In genomic region chr9:12790026-12790425, GRCh38 we compare ENCODE assay signal across 33 cellular contexts. TPM values are rescaled to one million over a fixed set of nuclear protein-coding genes. Genes with fewer than 3 reads are reported as not detected.
A peak's percentile ranks its signal among the peaks of the same experiment; 100 is the strongest.
DNase-seq lines count a peak whose midpoint lies in the region; ATAC-seq, FAIRE-seq and TF ChIP-seq lines count a peak whose summit lies in the region.
"Had no signal": no experiment of that assay in that cellular context is flagged by ENCODE, and none has a peak within 500 bp of the region (broad histone marks: within the 10 kb centered on the region; RNA-seq: fewer than 3 reads in every experiment).

No MANE protein-coding gene starts in this region.

- TF ChIP-seq RAD21 in A549 (conservative IDR thresholded peaks at IDR 0.05 in 1 of 2, IDR thresholded peaks at IDR 0.05 in 1 of 2): no peak

- H3K4me2 ChIP-seq in A549 (peak overlapping the region; percentile 73), osteoblast (ENCODE audit: insufficient read depth, low read length) (peak overlapping the region; percentile 23)
- H3K4me2 ChIP-seq: BLaER1 treated with 17β-estradiol and CSF1 and Interleukin-3, amounts not matched to agents 10 nM and 100 nM; SK-N-SH had no signal

- TF ChIP-seq EP300 in A549 (IDR thresholded peaks at IDR 0.05): no peak

- H3K9me3 Mint-ChIP-seq in T-cell: peaks cover 5 to 13% (median 11%) of the 10 kb centered on the region in 3 donors

- DNase-seq in A549 (ENCODE audit: low read depth in 1 of 2, low spot score in 1 of 2): no peak
- DNase-seq in HCEC 1CT: peak; percentile 15
- no peak for DNase-seq in coronary artery (ENCODE audit: low spot score)
- no peak for DNase-seq in osteoblast (ENCODE audit: insufficient read length, low spot score, missing footprints)
- DNase-seq in D341Med (ENCODE audit: low spot score): no peak
- no peak for DNase-seq in T-cell
- DNase-seq in H7: no peak
- DNase-seq: activated CD4-positive, alpha-beta T cell treated with anti-CD3 and anti-CD28 coated beads, Interleukin-2, amount 50 U/mL, for 1 hour; activated CD4-positive, CD25-positive, alpha-beta regulatory T cell; activated effector memory CD4-positive, alpha-beta T cell treated with Interleukin-2 at 50 U/mL for 16 hours; activated T-cell treated with anti-CD3 and anti-CD28 coated beads, Interleukin-2, amount 50 U/mL, for 1 hour; cortex of kidney; effector memory CD8-positive, alpha-beta T cell; foreskin fibroblast; head of caudate nucleus; islet precursor cell; left ventricle myocardium superior; natural killer cell; NCI-H1092 treated with DMSO at 0.1 percent for 48 hours; NCI-H1930; NCI-H510A; SK-N-SH; stimulated activated naive CD4-positive, alpha-beta T cell; T-helper 17 cell; testis had no signal

- no peak for TF ChIP-seq POLR2A in A549 (IDR thresholded peaks at IDR 0.05; ENCODE audit: low read length)

- POLR2A ChIA-PET in A549 (lab: Yijun Ruan, JAX): no interaction called here
- POLR2A ChIA-PET in T-cell (lab: Charles Lee): no interaction called here

- H3K36me3 Mint-ChIP-seq in T-cell: no peaks in the 10 kb centered on the region
- H3K36me3 Mint-ChIP-seq: activated naive CD8-positive, alpha-beta T cell; IgD-negative memory B cell; natural killer cell had no signal

- FAIRE-seq in A549 (lab: Jason Lieb, UNC): no peak
- FAIRE-seq: G401.6, urothelium cell line had no signal

- no peak overlapping the region for H3K4me3 Mint-ChIP-seq in T-cell
- H3K4me3 Mint-ChIP-seq: activated naive CD8-positive, alpha-beta T cell; effector memory CD8-positive, alpha-beta T cell; IgD-negative memory B cell; natural killer cell; T-helper 17 cell had no signal

- CTCF ChIA-PET in A549 (lab: Yijun Ruan, JAX): no interaction called here
- CTCF ChIA-PET in T-cell (lab: Charles Lee): no interaction called here

- no peak overlapping the region for H3K27ac Mint-ChIP-seq in T-cell
- H3K27ac Mint-ChIP-seq: activated naive CD8-positive, alpha-beta T cell; effector memory CD8-positive, alpha-beta T cell; IgD-negative memory B cell; natural killer cell; T-helper 17 cell had no signal

- H3K9me3 ChIP-seq in A549: no peaks in the 10 kb centered on the region
- H3K9me3 ChIP-seq in osteoblast (ENCODE audit: low read depth, low read length): no peaks in the 10 kb centered on the region
- H3K9me3 ChIP-seq: BLaER1 treated with 17β-estradiol and CSF1 and Interleukin-3, amounts not matched to agents 10 nM and 100 nM; SK-N-SH; testis had no signal

- H3K4me3 ChIP-seq in A549 (no peak overlapping the region), coronary artery (no peak overlapping the region), osteoblast (ENCODE audit: insufficient read depth, low read length) (no peak overlapping the region), H7 (ENCODE audit: insufficient read depth, low read depth, low read length) (no peak overlapping the region)
- H3K4me3 ChIP-seq: BLaER1 treated with 17β-estradiol and CSF1 and Interleukin-3, amounts not matched to agents 10 nM and 100 nM; skin epidermis; testis had no signal

- H3K27ac ChIP-seq in A549: peak overlapping the region; percentile 4 to 52; a peak in 5 of 6 replicates
- peak overlapping the region; percentile 18 to 35 for H3K27ac ChIP-seq in coronary artery
- peak overlapping the region; percentile 52 for H3K27ac ChIP-seq in osteoblast (ENCODE audit: low read depth, low read length)
- H3K27ac ChIP-seq: BLaER1 treated with 17β-estradiol and CSF1 and Interleukin-3, amounts not matched to agents 10 nM and 100 nM; skin epidermis; testis had no signal

- H2AFZ ChIP-seq in osteoblast (ENCODE audit: low read length): no peak overlapping the region

- H3K36me3 ChIP-seq in osteoblast (ENCODE audit: insufficient read depth, low read length): no peaks in the 10 kb centered on the region
- no peaks in the 10 kb centered on the region for H3K36me3 ChIP-seq in H7 (replicated peaks; ENCODE audit: control insufficient read depth, insufficient read depth, low read length)
- H3K36me3 ChIP-seq: BLaER1 treated with 17β-estradiol and CSF1 and Interleukin-3, amounts not matched to agents 10 nM and 100 nM had no signal

- H3K4me1 ChIP-seq in A549 (peaks cover 99% of the 10 kb centered on the region), osteoblast (ENCODE audit: insufficient read depth, low read length) (peaks cover 45% of the 10 kb centered on the region)
- H3K4me1 ChIP-seq: BLaER1 treated with 17β-estradiol and CSF1 and Interleukin-3, amounts not matched to agents 10 nM and 100 nM; testis had no signal

- no peak for ATAC-seq in A549
- ATAC-seq in GM21515 (IDR thresholded peaks at IDR 0.05; ENCODE audit: unreplicated experiment): no peak
- no peak for ATAC-seq in T-cell (replicated peaks in 1 of 4)
- ATAC-seq: effector memory CD8-positive, alpha-beta T cell; left ventricle myocardium superior; natural killer cell; Right ventricle myocardium inferior; T-helper 17 cell had no signal

- no peaks in the 10 kb centered on the region for H4K20me1 ChIP-seq in osteoblast (ENCODE audit: insufficient read depth, low read length)
- H4K20me1 ChIP-seq: BLaER1 treated with 17β-estradiol and CSF1 and Interleukin-3, amounts not matched to agents 10 nM and 100 nM had no signal

- H3K4me1 Mint-ChIP-seq in T-cell: no peaks in the 10 kb centered on the region
- H3K4me1 Mint-ChIP-seq: IgD-negative memory B cell, natural killer cell, T-helper 17 cell had no signal

- TF ChIP-seq CTCF in A549 (IDR thresholded peaks at IDR 0.05): no peak
- TF ChIP-seq CTCF in coronary artery (IDR thresholded peaks at IDR 0.05): no peak
- TF ChIP-seq CTCF in osteoblast (IDR thresholded peaks at IDR 0.05; ENCODE audit: extremely low read depth, low read depth, low read length): no peak

- H3K79me2 ChIP-seq in osteoblast (ENCODE audit: insufficient read depth, low read length): peaks cover 86% of the 10 kb centered on the region

- H3K27me3 Mint-ChIP-seq in T-cell: no peaks in the 10 kb centered on the region
- H3K27me3 Mint-ChIP-seq: activated naive CD8-positive, alpha-beta T cell; effector memory CD8-positive, alpha-beta T cell; IgD-negative memory B cell; T-helper 17 cell had no signal

- no peaks in the 10 kb centered on the region for H3K27me3 ChIP-seq in osteoblast (ENCODE audit: insufficient read depth, low read length)
- no peaks in the 10 kb centered on the region for H3K27me3 ChIP-seq in H7 (ENCODE audit: control insufficient read depth, insufficient read depth, low read length)
- H3K27me3 ChIP-seq: BLaER1 treated with 17β-estradiol and CSF1 and Interleukin-3, amounts not matched to agents 10 nM and 100 nM; testis had no signal

TF ChIP-seq in A549, 52 proteins besides CTCF, POLR2A, EP300 and RAD21:
- TF ChIP-seq FOSL2 (IDR thresholded peaks at IDR 0.05) (no peak), FOSL2 (CRISPR knock-in tag; IDR thresholded peaks at IDR 0.05) (no peak), ZSCAN20 (CRISPR knock-in tag; IDR thresholded peaks at IDR 0.05) (no peak), CHD4 (IDR thresholded peaks at IDR 0.05; ENCODE audit: borderline replicate concordance) (no peak), CEBPB (IDR thresholded peaks at IDR 0.05) (no peak), HEYL (CRISPR knock-in tag; IDR thresholded peaks at IDR 0.05) (no peak), BHLHE40 (IDR thresholded peaks at IDR 0.05; ENCODE audit: low read depth, low read length) (no peak), ZNF302 (CRISPR knock-in tag; IDR thresholded peaks at IDR 0.05) (no peak), ZFP36 (IDR thresholded peaks at IDR 0.05; ENCODE audit: borderline replicate concordance, partially characterized antibody) (no peak), TFCP2L1 (CRISPR knock-in tag; IDR thresholded peaks at IDR 0.05) (no peak), MAX (IDR thresholded peaks at IDR 0.05) (no peak), JUN (IDR thresholded peaks at IDR 0.05) (no peak), EHMT2 (IDR thresholded peaks at IDR 0.05; ENCODE audit: low read depth) (no peak)

RNA-seq across cellular contexts. Expression of gene LURAP1L, which starts 15.2 kb away (rescaled TPM):
- polyA plus RNA-seq in A549 (2011; rRNA removed): 52.4 and 61.4 TPM in 2 replicates
- 14.5 and 16.9 TPM in 2 replicates for polyA plus RNA-seq in A549 (2012; cell fraction: cytosol; rRNA removed)
- 23.0 and 32.1 TPM in 2 replicates for polyA plus RNA-seq in A549 (2012; cell fraction: nucleus; rRNA removed)
- polyA plus RNA-seq in A549 (2017; fragmentation: RNase III; extraction: RNeasy Plus Mini Kit Qiagen cat#74134 plus additional on column Dnase treatment): 15.6 to 24.4 TPM (median 23.9 TPM) in 3 replicates
- 70.0 and 83.0 TPM in 2 replicates for polyA minus RNA-seq in A549 (2011; rRNA and poly(A)+ RNA removed)
- total RNA-seq in osteoblast: 88.3 and 107 TPM in 2 replicates
- total RNA-seq in T-cell: not detected
- 0.90 and 1.7 TPM in 2 replicates for total RNA-seq in H7 (2014; rRNA removed; shearing (Covaris generic))
- total RNA-seq: natural killer cell had no signal
- polyA plus RNA-seq: IgD-negative memory B cell had no signal

Comparison
In these comparisons a context has a peak if more than half of its experiments do, and no peak if none do; other contexts are left out.
1. RNA of gene LURAP1L, which starts 15.2 kb away (total RNA-seq): 88.3 to 107 TPM in osteoblast; 0.90 to 1.7 TPM in H7 and not detected in T-cell; every median in the first group is over 10 times any median in the second.
2. Peak in every context shown above with its lines, with median percentiles within 50 percentile points of each other: H3K27ac ChIP-seq.